8 cellular contexts compared by ENCODE assay signal in the genomic region with DNA sequence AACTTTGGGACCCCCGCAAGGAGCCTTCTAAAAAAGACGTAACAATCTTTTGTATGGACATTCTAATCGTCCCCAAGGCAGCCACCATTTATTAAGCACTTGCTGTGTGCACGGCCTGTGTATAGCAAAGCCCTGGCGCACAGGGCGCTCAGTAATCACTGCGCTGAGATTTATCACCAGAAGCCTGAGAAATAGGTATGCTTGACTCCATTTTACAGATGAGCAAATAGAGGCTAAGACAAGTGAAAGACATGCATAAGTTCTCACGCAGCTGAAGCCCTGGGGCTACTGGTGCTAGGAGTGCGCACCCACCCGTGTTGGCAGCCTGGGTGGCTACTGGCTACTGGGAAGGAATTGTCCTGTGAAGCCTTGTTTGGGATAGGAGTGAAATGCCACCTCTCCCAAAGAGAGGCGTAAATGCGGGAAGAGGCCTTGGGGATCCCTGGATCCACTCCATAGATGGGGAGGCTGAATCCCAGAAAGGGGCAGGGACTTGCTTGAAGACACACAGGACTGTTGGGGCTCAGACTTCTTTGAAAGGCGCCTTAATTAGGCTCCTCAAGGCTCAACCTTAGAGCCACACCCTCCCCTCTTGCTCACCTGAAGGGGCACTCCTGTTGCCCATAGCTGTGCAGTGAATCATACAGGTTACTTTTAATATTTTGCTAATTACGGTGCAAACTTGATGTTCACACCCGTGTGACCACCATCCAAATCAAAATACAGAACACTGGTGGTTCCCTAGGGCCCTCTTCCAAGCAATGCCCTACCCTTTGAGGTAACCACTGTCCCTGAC. TPM values are rescaled to one million over a fixed set of nuclear protein-coding genes. Genes with fewer than 3 reads are reported as not detected.
A peak's percentile ranks its signal among the peaks of the same experiment; 100 is the strongest.
DNase-seq lines count a peak whose midpoint lies in the region; ATAC-seq and TF ChIP-seq lines count a peak whose summit lies in the region.

No MANE protein-coding gene starts in this region.

- H4K20me1 ChIP-seq in MM.1S (ENCODE audit: insufficient read depth, low read length): no peaks in the 10 kb centered on the region

- H3K4me3 Mint-ChIP-seq in endothelial cell (ENCODE audit: unreplicated experiment): peak overlapping the region; percentile 81

- no peak overlapping the region for H3K27ac Mint-ChIP-seq in endothelial cell (ENCODE audit: unreplicated experiment)

- peak overlapping the region; percentile 66 for H3K4me3 ChIP-seq in MM.1S (ENCODE audit: low read length)
- peak overlapping the region; percentile 75 to 91 for H3K4me3 ChIP-seq in neutrophil (ENCODE audit: low read depth in 1 of 2, low read length in 1 of 2)

- H3K9me3 Mint-ChIP-seq in endothelial cell (ENCODE audit: unreplicated experiment): no peaks in the 10 kb centered on the region

- H3K4me2 ChIP-seq in MM.1S (ENCODE audit: low read depth, low read length): peak overlapping the region; percentile 97

- H3K27ac ChIP-seq in MM.1S (ENCODE audit: low read length) (no peak overlapping the region), neutrophil (peak overlapping the region; percentile 92)

- no peaks in the 10 kb centered on the region for H3F3A ChIP-seq in MM.1S (ENCODE audit: insufficient read depth, low read length)

- DNase-seq in MM.1S (no peak), endothelial cell (ENCODE audit: low spot score) (no peak), SKM-1 (lab: John Stamatoyannopoulos, UW; ENCODE audit: unreplicated experiment) (no peak), NCI-H1930 (lab: John Stamatoyannopoulos, UW) (no peak), GM10266 (ENCODE audit: extremely low spot score) (no peak), A172 (ENCODE audit: low spot score) (no peak)

- H3K4me1 Mint-ChIP-seq in endothelial cell (ENCODE audit: unreplicated experiment): peaks cover 7% of the 10 kb centered on the region

- H3K27me3 ChIP-seq in MM.1S (replicated peaks; ENCODE audit: insufficient read depth, low read length) (peaks cover 7% of the 10 kb centered on the region; the same call in 1 of the 2 replicates), neutrophil (no peaks in the 10 kb centered on the region)

- no peaks in the 10 kb centered on the region for H3K9me3 ChIP-seq in MM.1S (replicated peaks; ENCODE audit: insufficient read depth, low read length)
- H3K9me3 ChIP-seq in neutrophil: no peaks in the 10 kb centered on the region

- no peaks in the 10 kb centered on the region for H3K79me2 ChIP-seq in MM.1S (ENCODE audit: low read length)

- 0 out of 2 replicates have a peak, but pooled peaks cover 7% of the 10 kb centered on the region for H3K4me1 ChIP-seq in MM.1S (ENCODE audit: low read length)
- H3K4me1 ChIP-seq in neutrophil (ENCODE audit: control insufficient read depth in 1 of 2, insufficient read depth in 1 of 2, low read depth in 1 of 2, low read length in 1 of 2): peaks cover 39 to 49% of the 10 kb centered on the region in 2 experiments

- H3K9ac ChIP-seq in MM.1S (ENCODE audit: low read length): peak overlapping the region; percentile 52; the same call in 1 of the 2 replicates

- H3K36me3 ChIP-seq in MM.1S (replicated peaks; ENCODE audit: insufficient read depth, low read length) (no peaks in the 10 kb centered on the region), neutrophil (peaks cover 7% of the 10 kb centered on the region)

- H2AFZ ChIP-seq in MM.1S (ENCODE audit: low read length): peak overlapping the region; percentile 91

- no peak for TF ChIP-seq CTCF in MM.1S (IDR thresholded peaks at IDR 0.05; ENCODE audit: low read length)
- no peak for TF ChIP-seq CTCF in endothelial cell (IDR thresholded peaks at IDR 0.05; ENCODE audit: unreplicated experiment)
- no peak for TF ChIP-seq CTCF in neutrophil (IDR thresholded peaks at IDR 0.05)
- no peak for TF ChIP-seq CTCF in GM10266 (IDR thresholded peaks at IDR 0.05; ENCODE audit: control insufficient read depth, insufficient read depth, low read depth, missing control alignments)

- H3K36me3 Mint-ChIP-seq in endothelial cell (ENCODE audit: low read depth, unreplicated experiment): peaks cover 6% of the 10 kb centered on the region

- peaks cover 20% of the 10 kb centered on the region for H3K27me3 Mint-ChIP-seq in endothelial cell (ENCODE audit: unreplicated experiment)

- H3K9me2 ChIP-seq in MM.1S (replicated peaks; ENCODE audit: insufficient read depth, low read length): no peaks in the 10 kb centered on the region

- ATAC-seq in GM19455 (IDR thresholded peaks at IDR 0.05; ENCODE audit: unreplicated experiment): peak; percentile 9

RNA-seq across cellular contexts. Expression of gene NATD1, which starts 0.6 kb away (rescaled TPM):
- total RNA-seq in endothelial cell (ENCODE audit: unreplicated experiment): 30.3 TPM
- 1.9 and 2.9 TPM in 2 replicates for total RNA-seq in A172 (2014; rRNA removed; shearing (Covaris generic))

RNA-seq across cellular contexts. Expression of gene MAP2K3, which starts 30.7 kb away (rescaled TPM):
- 65.8 TPM for total RNA-seq in endothelial cell (ENCODE audit: unreplicated experiment)
- total RNA-seq in A172 (2014; rRNA removed; shearing (Covaris generic)): 12.1 and 16.8 TPM in 2 replicates

RNA-seq across cellular contexts. Expression of gene TMEM11, which starts 39.9 kb away (rescaled TPM):
- total RNA-seq in endothelial cell (ENCODE audit: unreplicated experiment): 36.9 TPM
- 38.0 and 41.7 TPM in 2 replicates for total RNA-seq in A172 (2014; rRNA removed; shearing (Covaris generic))
